20 cellular contexts compared by ENCODE assay signal in the genomic region with DNA sequence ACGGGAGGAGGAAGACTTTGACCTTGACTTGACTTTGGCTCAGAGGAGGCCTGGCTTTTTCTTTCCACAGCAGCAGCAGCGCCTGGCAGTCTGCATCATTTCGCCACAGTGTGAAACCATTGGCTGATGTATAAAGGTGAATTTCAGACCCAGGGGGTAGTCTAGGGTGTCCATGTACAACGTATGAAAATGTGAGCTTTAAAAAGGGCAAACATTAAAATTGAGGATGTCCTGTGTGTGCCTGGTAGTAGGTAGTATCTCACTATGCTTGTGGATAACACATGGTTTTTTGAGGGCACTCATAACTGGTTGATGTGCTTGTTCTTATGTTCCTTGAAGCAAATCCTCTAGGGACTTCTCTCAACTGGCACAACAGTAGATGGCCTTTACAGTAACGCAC.
"Had no signal": no experiment of that assay in that cellular context is flagged by ENCODE, and none has a peak within 500 bp of the region (broad histone marks: within the 10 kb centered on the region; RNA-seq: fewer than 3 reads in every experiment).

No MANE protein-coding gene starts in this region.

- H3K36me3 ChIP-seq: cardiac muscle cell, prostate gland, right atrium auricular region, upper lobe of left lung had no signal

- DNase-seq: activated CD4-positive, alpha-beta memory T cell treated with anti-CD3 and anti-CD28 coated beads, Interleukin-2, amount 10 ng/mL, durations not matched to agents 7 days and 5 days; activated CD4-positive, alpha-beta T cell treated with anti-CD3 and anti-CD28 coated beads for 36 hours; activated CD8-positive, alpha-beta memory T cell treated with anti-CD3 and anti-CD28 coated beads, Interleukin-2, amount 10 ng/mL, durations not matched to agents 7 days and 5 days; activated naive CD4-positive, alpha-beta T cell; activated naive CD8-positive, alpha-beta T cell treated with anti-CD3 and anti-CD28 coated beads, Interleukin-2, amount 10 ng/mL, durations not matched to agents 7 days and 5 days; amygdala; dermis blood vessel endothelial cell; effector memory CD8-positive, alpha-beta T cell; esophagus squamous epithelium; left ventricle myocardium superior; mucosa of descending colon; naive B cell; upper lobe of left lung had no signal

- H3K9me3 ChIP-seq: esophagus squamous epithelium, mucosa of descending colon, prostate gland had no signal

- H3K27me3 ChIP-seq: cardiac muscle cell, esophagus squamous epithelium, right atrium auricular region, upper lobe of left lung had no signal

- ATAC-seq: activated CD4-positive, alpha-beta T cell treated with anti-CD3 and anti-CD28 coated beads for 36 hours; activated CD8-positive, alpha-beta memory T cell treated with anti-CD3 and anti-CD28 coated beads, Interleukin-2, amount 10 ng/mL, durations not matched to agents 7 days and 5 days; effector memory CD8-positive, alpha-beta T cell; left ventricle myocardium superior; mucosa of descending colon had no signal

- H3K27ac Mint-ChIP-seq: activated CD4-positive, alpha-beta memory T cell treated with anti-CD3 and anti-CD28 coated beads, Interleukin-2, amount 10 ng/mL, durations not matched to agents 7 days and 5 days; activated CD4-positive, alpha-beta T cell treated with anti-CD3 and anti-CD28 coated beads for 36 hours; activated CD8-positive, alpha-beta memory T cell treated with anti-CD3 and anti-CD28 coated beads, Interleukin-2, amount 10 ng/mL, durations not matched to agents 7 days and 5 days; effector memory CD8-positive, alpha-beta T cell; memory B cell; stimulated activated naive CD8-positive, alpha-beta T cell treated with anti-CD3 and anti-CD28 coated beads, Interleukin-15, Interleukin-2, amounts not matched to agents 100 ng/mL and 50 ng/mL, for 24 hours had no signal

- H3K27me3 Mint-ChIP-seq: memory B cell, naive B cell had no signal

- H3K27ac ChIP-seq: cardiac muscle cell, esophagus squamous epithelium, prostate gland, right atrium auricular region, upper lobe of left lung had no signal

- H3K4me3 ChIP-seq: cardiac muscle cell, esophagus squamous epithelium, mucosa of descending colon, prostate gland, right atrium auricular region, skin epidermis, upper lobe of left lung had no signal

- H3K4me3 Mint-ChIP-seq: activated CD4-positive, alpha-beta memory T cell treated with anti-CD3 and anti-CD28 coated beads, Interleukin-2, amount 10 ng/mL, durations not matched to agents 7 days and 5 days; activated CD4-positive, alpha-beta T cell treated with anti-CD3 and anti-CD28 coated beads for 36 hours; activated CD8-positive, alpha-beta memory T cell treated with anti-CD3 and anti-CD28 coated beads, Interleukin-2, amount 10 ng/mL, durations not matched to agents 7 days and 5 days; activated naive CD8-positive, alpha-beta T cell treated with anti-CD3 and anti-CD28 coated beads, Interleukin-2, amount 10 ng/mL, durations not matched to agents 7 days and 5 days; effector memory CD8-positive, alpha-beta T cell; memory B cell; neural crest cell; stimulated activated naive CD8-positive, alpha-beta T cell treated with anti-CD3 and anti-CD28 coated beads, Interleukin-15, Interleukin-2, amounts not matched to agents 100 ng/mL and 50 ng/mL, for 24 hours had no signal
